11 cellular contexts compared by ENCODE assay signal in genomic region chr21:44761011-44761729, GRCh38. TPM values are rescaled to one million over a fixed set of nuclear protein-coding genes. Genes with fewer than 3 reads are reported as not detected.
DNase-seq lines count a peak whose midpoint lies in the region; ATAC-seq and TF ChIP-seq lines count a peak whose summit lies in the region.
"Had no signal": no experiment of that assay in that cellular context is flagged by ENCODE, and none has a peak within 500 bp of the region (broad histone marks: within the 10 kb centered on the region; RNA-seq: fewer than 3 reads in every experiment).

No MANE protein-coding gene starts in this region.

- H3K4me3 ChIP-seq in esophagus squamous epithelium (no peak overlapping the region), spleen (no peak overlapping the region), stomach (no peak overlapping the region)

- WGBS in esophagus squamous epithelium, 2 donors = 49 to 60% methylated on average over 20 of the region's 21 CpGs
- 67 to 74% (median 70%) methylated on average over 21 of the region's 21 CpGs for WGBS in spleen, 5 donors
- WGBS in stomach, 5 donors = 56 to 63% (median 57%) methylated on average over 21 of the region's 21 CpGs

- no peak for TF ChIP-seq EP300 in stomach (IDR thresholded peaks at IDR 0.05)

- peak; percentile 15 for DNase-seq in activated naive CD4-positive, alpha-beta T cell treated with Interleukin-2 at 50 U/mL for 16 hours
- DNase-seq in activated naive CD4-positive, alpha-beta T cell (lab: John Stamatoyannopoulos, UW) = no peak
- DNase-seq in NCI-H460 (ENCODE audit: extremely low read depth, low read depth) (peak; percentile 2), esophagus squamous epithelium (lab: John Stamatoyannopoulos, UW) (no peak), spleen (peak; percentile 35), left ventricle myocardium superior (no peak), stomach (no peak)
- DNase-seq: GDM1, NCI-H2081 treated with DMSO at 0.1 percent for 48 hours had no signal

- H3K36me3 ChIP-seq in esophagus squamous epithelium (no peaks in the 10 kb centered on the region), spleen (no peaks in the 10 kb centered on the region), stomach (no peaks in the 10 kb centered on the region)

- H3K27me3 ChIP-seq in esophagus squamous epithelium (peaks cover 0 to 70% (median 0%) of the 10 kb centered on the region in 4 donors), spleen (replicated peaks in 1 of 7) (peaks cover 0 to 8% (median 0%) of the 10 kb centered on the region in 7 donors), stomach (peaks cover 0 to 17% (median 4%) of the 10 kb centered on the region in 3 donors)

- peaks cover 0 to 25% (median 5%) of the 10 kb centered on the region in 3 donors for H3K4me1 ChIP-seq in esophagus squamous epithelium
- H3K4me1 ChIP-seq in spleen = peaks cover 0 to 14% (median 9%) of the 10 kb centered on the region in 6 donors
- H3K4me1 ChIP-seq in stomach = peaks cover 5 to 15% (median 14%) of the 10 kb centered on the region in 4 donors

- no peak overlapping the region for H3K27ac ChIP-seq in esophagus squamous epithelium
- no peak overlapping the region for H3K27ac ChIP-seq in spleen
- no peak overlapping the region for H3K27ac ChIP-seq in stomach

- TF ChIP-seq CTCF in esophagus squamous epithelium (IDR thresholded peaks at IDR 0.05) (peak in 4 of 6 experiments; percentile 33 to 62 (median 40)), spleen (IDR thresholded peaks at IDR 0.05 in 8 of 11, conservative IDR thresholded peaks at IDR 0.05 in 3 of 11) (peak in 1 of 11 experiments; percentile 23), stomach (IDR thresholded peaks at IDR 0.05) (peak in 1 of 7 experiments; percentile 14)

- no peak for ATAC-seq in GM18498 (IDR thresholded peaks at IDR 0.05; ENCODE audit: unreplicated experiment)
- no peak for ATAC-seq in left ventricle myocardium superior

- no peaks in the 10 kb centered on the region for H3K9me3 ChIP-seq in esophagus squamous epithelium
- peaks cover 0 to 3% (median 0%) of the 10 kb centered on the region in 8 donors for H3K9me3 ChIP-seq in spleen
- no peaks in the 10 kb centered on the region for H3K9me3 ChIP-seq in stomach

- TF ChIP-seq POLR2A in esophagus squamous epithelium (IDR thresholded peaks at IDR 0.05) = no peak
- TF ChIP-seq POLR2A in spleen (IDR thresholded peaks at IDR 0.05) = no peak
- no peak for TF ChIP-seq POLR2A in stomach (IDR thresholded peaks at IDR 0.05)

- intact Hi-C loops in esophagus squamous epithelium (cut with DNase I) (no loop called here), spleen (cut with DNase I; ENCODE audit: low total_unique reads) (no loop called here), left ventricle myocardium superior (cut with micrococcal nuclease) (no loop called here), stomach (cut with DNase I; ENCODE audit: low total_unique reads) (no loop called here)

RNA-seq across cellular contexts. Expression of gene UBE2G2, which starts 40.5 kb away (rescaled TPM):
- 66.5 and 76.3 TPM in 2 replicates for total RNA-seq in NCI-H460 (2014; rRNA removed; shearing (Covaris generic))
- polyA plus RNA-seq in NCI-H460 (2014; cell fraction: nucleus; rRNA removed) = 147 and 185 TPM in 2 replicates
- total RNA-seq in esophagus squamous epithelium (10 to 100 TPM; 27.9 to 70.0 (median 51.1) TPM), spleen (100 to 1,000 TPM in 3 of 7 donors, 10 to 100 TPM in 4; 81.1 to 125 (median 93.8) TPM), left ventricle myocardium superior (70.0 TPM), stomach (100 to 1,000 TPM in 1 of 5 donors, 10 to 100 TPM in 4; 56.5 to 116 (median 78.2) TPM)
- polyA plus RNA-seq in spleen (10 to 100 TPM; 39.4 to 58.0 (median 46.9) TPM), stomach (10 to 100 TPM; 30.6 to 33.7 (median 32.7) TPM)

RNA-seq across cellular contexts. Expression of gene TSPEAR, which starts 49.8 kb away (rescaled TPM):
- 0.02 TPM in 1 of 2 replicates, not detected in the other for total RNA-seq in NCI-H460 (2014; rRNA removed; shearing (Covaris generic))
- polyA plus RNA-seq in NCI-H460 (2014; cell fraction: nucleus; rRNA removed) = not detected in 2 replicates
- not detected for total RNA-seq in esophagus squamous epithelium
- total RNA-seq in spleen = under 1 TPM in 1 of 7 donors, not detected in 6; 0.22 TPM
- polyA plus RNA-seq in spleen = under 1 TPM in 2 of 3 donors, not detected in 1; 0.02 to 0.03 TPM
- total RNA-seq in left ventricle myocardium superior = 2.7 TPM
- total RNA-seq in stomach = under 1 TPM in 2 of 5 donors, not detected in 3; 0.18 to 0.29 TPM
- polyA plus RNA-seq in stomach = under 1 TPM in 2 of 3 donors, not detected in 1; 0.05 to 0.06 TPM
- total RNA-seq: renal cortical epithelial cell had no signal

RNA-seq across cellular contexts. Expression of gene SUMO3, which starts 56.7 kb away (rescaled TPM):
- 50.5 and 52.1 TPM in 2 replicates for total RNA-seq in NCI-H460 (2014; rRNA removed; shearing (Covaris generic))
- polyA plus RNA-seq in NCI-H460 (2014; cell fraction: nucleus; rRNA removed) = 37.5 and 44.9 TPM in 2 replicates
- total RNA-seq in esophagus squamous epithelium (10 to 100 TPM; 22.9 to 55.0 (median 46.5) TPM), spleen (100 to 1,000 TPM in 1 of 7 donors, 10 to 100 TPM in 6; 62.2 to 101 (median 68.6) TPM), left ventricle myocardium superior (72.2 TPM), stomach (10 to 100 TPM; 29.5 to 80.1 (median 42.0) TPM)
- polyA plus RNA-seq in spleen (10 to 100 TPM; 38.2 to 90.7 (median 57.9) TPM), stomach (10 to 100 TPM; 36.4 to 95.9 (median 78.1) TPM)

Comparison
In these comparisons a context has a peak if more than half of its experiments do, and no peak if none do; other contexts are left out.
1. DNase-seq: peak in activated naive CD4-positive, alpha-beta T cell treated with Interleukin-2 at 50 U/mL for 16 hours (single experiment), NCI-H460 (single experiment) and spleen (single experiment); none in activated naive CD4-positive, alpha-beta T cell (0 of 4), esophagus squamous epithelium (single experiment), left ventricle myocardium superior (single experiment) and stomach (single experiment).